In the genomic region with DNA sequence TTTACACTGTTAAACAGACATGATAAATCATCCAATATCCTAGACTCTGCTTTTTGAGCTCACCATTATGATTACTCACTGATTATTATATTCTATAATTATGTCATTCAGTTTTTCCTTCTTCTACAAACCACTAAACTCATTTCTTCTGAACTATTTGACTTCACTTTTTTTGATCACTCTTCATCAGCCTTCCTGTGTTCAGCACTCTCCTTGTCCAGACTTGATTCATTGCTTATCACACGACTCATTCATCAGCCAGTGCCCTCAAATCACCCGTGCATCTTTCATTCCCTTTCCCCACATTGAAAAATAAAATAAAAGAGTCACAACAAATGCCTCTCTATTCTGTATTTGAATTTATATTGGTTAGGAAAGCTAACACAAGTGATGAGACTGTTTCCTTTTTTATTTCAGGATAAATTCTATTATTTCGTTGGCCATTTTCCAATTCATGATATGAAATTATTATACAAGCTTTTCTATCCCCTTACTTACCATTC, we compare ENCODE assay signal across 34 cellular contexts.
"Had no signal": no experiment of that assay in that cellular context is flagged by ENCODE, and none has a peak within 500 bp of the region (broad histone marks: within the 10 kb centered on the region; RNA-seq: fewer than 3 reads in every experiment).

No MANE protein-coding gene starts in this region.

- H3K27me3 Mint-ChIP-seq: activated B cell treated with CpG ODN at 0.5 μM for 24 hours; activated CD8-positive, alpha-beta T cell treated with anti-CD3 and anti-CD28 coated beads for 36 hours; activated naive CD8-positive, alpha-beta T cell; activated T-helper 17 cell treated with anti-CD3 and anti-CD28 coated beads, Interleukin-2, amount 50 U/mL, for 72 hours; effector memory CD8-positive, alpha-beta T cell; T-helper 17 cell had no signal

- H3K4me3 Mint-ChIP-seq: activated B cell treated with CpG ODN at 0.5 μM for 24 hours; activated CD8-positive, alpha-beta T cell treated with anti-CD3 and anti-CD28 coated beads for 36 hours; activated naive CD8-positive, alpha-beta T cell; activated T-cell treated with anti-CD3 and anti-CD28 coated beads, Interleukin-2, amount 50 U/mL, for 4 hours; activated T-helper 17 cell treated with anti-CD3 and anti-CD28 coated beads, Interleukin-2, amount 50 U/mL, for 72 hours; effector memory CD8-positive, alpha-beta T cell; T-helper 17 cell; T-helper 2 cell treated with Interferon-gamma antibody and Interleukin-4, amounts not matched to agents 5 μg/mL and 100 μg/mL, for 36 hours had no signal

- ATAC-seq: activated CD4-positive, CD25-positive, alpha-beta regulatory T cell treated with anti-CD3 and anti-CD28 coated beads, Interleukin-2, amount 50 U/mL, for 24 hours; activated CD8-positive, alpha-beta T cell treated with anti-CD3 and anti-CD28 coated beads for 36 hours; activated T-cell treated with anti-CD3 and anti-CD28 coated beads, Interleukin-2, amount 50 U/mL, for 4 hours; activated T-helper 17 cell treated with anti-CD3 and anti-CD28 coated beads, Interleukin-2, amount 50 U/mL, for 72 hours; effector memory CD8-positive, alpha-beta T cell; gastroesophageal sphincter; heart right ventricle; T-helper 17 cell had no signal

- H3K4me3 ChIP-seq: esophagus muscularis mucosa, gastroesophageal sphincter, heart right ventricle, hepatocyte had no signal

- H3K4me1 Mint-ChIP-seq: activated B cell treated with CpG ODN at 0.5 μM for 24 hours; activated T-helper 17 cell treated with anti-CD3 and anti-CD28 coated beads, Interleukin-2, amount 50 U/mL, for 72 hours; T-helper 17 cell had no signal

- H3K27ac ChIP-seq: brain microvascular endothelial cell, esophagus muscularis mucosa, gastroesophageal sphincter, heart right ventricle, hepatocyte, WERI-Rb-1 had no signal

- H3K9me3 ChIP-seq: esophagus muscularis mucosa, gastroesophageal sphincter had no signal

- H3K36me3 Mint-ChIP-seq: activated naive CD8-positive, alpha-beta T cell had no signal

- H3K4me2 ChIP-seq: hepatocyte had no signal

- H3K27me3 ChIP-seq: brain microvascular endothelial cell, esophagus muscularis mucosa, gastroesophageal sphincter, heart right ventricle, hepatocyte had no signal

- H2AFZ ChIP-seq: hepatocyte had no signal

- FAIRE-seq: astrocyte, colon had no signal

- DNase-seq: activated B cell treated with CpG ODN at 0.5 μM for 24 hours; activated CD4-positive, alpha-beta T cell treated with anti-CD3 and anti-CD28 coated beads for 48 hours; activated CD4-positive, alpha-beta T cell treated with anti-CD3 and anti-CD28 coated beads, Interleukin-2, amount 50 U/mL, for 1 hour; activated CD4-positive, alpha-beta T cell treated with anti-CD3 and anti-CD28 coated beads, Interleukin-2, amount 50 U/mL, for 48 hours; activated CD8-positive, alpha-beta memory T cell treated with anti-CD3 and anti-CD28 coated beads for 24 hours; activated CD8-positive, alpha-beta T cell treated with anti-CD3 and anti-CD28 coated beads for 36 hours; activated effector memory CD4-positive, alpha-beta T cell treated with Interleukin-2 at 50 U/mL for 16 hours; activated gamma-delta T cell treated with Interleukin-2 at 50 U/mL for 16 hours; activated naive CD4-positive, alpha-beta T cell treated with anti-CD3 and anti-CD28 coated beads, Interleukin-2, amount 50 U/mL, for 16 hours; activated naive CD4-positive, alpha-beta T cell treated with Interleukin-2 at 50 U/mL for 16 hours; activated T-cell treated with anti-CD3 and anti-CD28 coated beads, Interleukin-2, amount 50 U/mL, for 4 hours; amniotic stem cell; anterior cingulate cortex; brain microvascular endothelial cell; caudate nucleus; cortex of kidney; dermis blood vessel endothelial cell; effector CD4-positive, alpha-beta T cell; effector memory CD8-positive, alpha-beta T cell; erythroblast; foreskin melanocyte; heart right ventricle; T-helper 17 cell; T1000; WERI-Rb-1 had no signal

- H3K36me3 ChIP-seq: brain microvascular endothelial cell, esophagus muscularis mucosa, gastroesophageal sphincter, heart right ventricle, WERI-Rb-1 had no signal

- H3K4me1 ChIP-seq: esophagus muscularis mucosa, gastroesophageal sphincter, heart right ventricle had no signal

- H3K27ac Mint-ChIP-seq: activated B cell treated with CpG ODN at 0.5 μM for 24 hours; activated CD8-positive, alpha-beta T cell treated with anti-CD3 and anti-CD28 coated beads for 36 hours; activated naive CD8-positive, alpha-beta T cell; activated T-helper 17 cell treated with anti-CD3 and anti-CD28 coated beads, Interleukin-2, amount 50 U/mL, for 72 hours; effector memory CD8-positive, alpha-beta T cell; T-helper 17 cell; T-helper 2 cell treated with Interferon-gamma antibody and Interleukin-4, amounts not matched to agents 5 μg/mL and 100 μg/mL, for 36 hours had no signal

- H3K79me2 ChIP-seq: hepatocyte had no signal
